ENCODE assay signal across 1 cellular context in genomic region chr11:107018902-107019493, GRCh38.
A peak's percentile ranks its signal among the peaks of the same experiment; 100 is the strongest.
TF ChIP-seq lines count a peak whose summit lies in the region.

No MANE protein-coding gene starts in this region.

TF ChIP-seq in HepG2, 621 proteins besides CTCF, POLR2A, EP300 and RAD21 (continued from another document and continues in another):
- TF ChIP-seq KDM6A (CRISPR knock-in tag; IDR thresholded peaks at IDR 0.05; ENCODE audit: low read depth), result no peak
- no peak for TF ChIP-seq POLR2G (IDR thresholded peaks at IDR 0.05; ENCODE audit: low read depth, low read length)
- TF ChIP-seq GTF3A (CRISPR knock-in tag; conservative IDR thresholded peaks at IDR 0.05), result no peak
- no peak for TF ChIP-seq MTF1 (CRISPR knock-in tag; IDR thresholded peaks at IDR 0.05)
- TF ChIP-seq, protein P1, sequence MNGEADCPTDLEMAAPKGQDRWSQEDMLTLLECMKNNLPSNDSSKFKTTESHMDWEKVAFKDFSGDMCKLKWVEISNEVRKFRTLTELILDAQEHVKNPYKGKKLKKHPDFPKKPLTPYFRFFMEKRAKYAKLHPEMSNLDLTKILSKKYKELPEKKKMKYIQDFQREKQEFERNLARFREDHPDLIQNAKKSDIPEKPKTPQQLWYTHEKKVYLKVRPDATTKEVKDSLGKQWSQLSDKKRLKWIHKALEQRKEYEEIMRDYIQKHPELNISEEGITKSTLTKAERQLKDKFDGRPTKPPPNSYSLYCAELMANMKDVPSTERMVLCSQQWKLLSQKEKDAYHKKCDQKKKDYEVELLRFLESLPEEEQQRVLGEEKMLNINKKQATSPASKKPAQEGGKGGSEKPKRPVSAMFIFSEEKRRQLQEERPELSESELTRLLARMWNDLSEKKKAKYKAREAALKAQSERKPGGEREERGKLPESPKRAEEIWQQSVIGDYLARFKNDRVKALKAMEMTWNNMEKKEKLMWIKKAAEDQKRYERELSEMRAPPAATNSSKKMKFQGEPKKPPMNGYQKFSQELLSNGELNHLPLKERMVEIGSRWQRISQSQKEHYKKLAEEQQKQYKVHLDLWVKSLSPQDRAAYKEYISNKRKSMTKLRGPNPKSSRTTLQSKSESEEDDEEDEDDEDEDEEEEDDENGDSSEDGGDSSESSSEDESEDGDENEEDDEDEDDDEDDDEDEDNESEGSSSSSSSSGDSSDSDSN (CRISPR knock-in tag; IDR thresholded peaks at IDR 0.05), result peak; percentile 47; the same call in 1 of the 2 replicates
- TF ChIP-seq HHEX (CRISPR knock-in tag; IDR thresholded peaks at IDR 0.05), result no peak
- TF ChIP-seq CC2D1A (CRISPR knock-in tag; IDR thresholded peaks at IDR 0.05), result no peak
- peak; percentile 27; the same call in 1 of the 2 replicates for TF ChIP-seq ZNF777 (CRISPR knock-in tag; IDR thresholded peaks at IDR 0.05)
- TF ChIP-seq FOXJ3 (CRISPR knock-in tag; IDR thresholded peaks at IDR 0.05; ENCODE audit: borderline replicate concordance), result no peak
- TF ChIP-seq, protein P2, sequence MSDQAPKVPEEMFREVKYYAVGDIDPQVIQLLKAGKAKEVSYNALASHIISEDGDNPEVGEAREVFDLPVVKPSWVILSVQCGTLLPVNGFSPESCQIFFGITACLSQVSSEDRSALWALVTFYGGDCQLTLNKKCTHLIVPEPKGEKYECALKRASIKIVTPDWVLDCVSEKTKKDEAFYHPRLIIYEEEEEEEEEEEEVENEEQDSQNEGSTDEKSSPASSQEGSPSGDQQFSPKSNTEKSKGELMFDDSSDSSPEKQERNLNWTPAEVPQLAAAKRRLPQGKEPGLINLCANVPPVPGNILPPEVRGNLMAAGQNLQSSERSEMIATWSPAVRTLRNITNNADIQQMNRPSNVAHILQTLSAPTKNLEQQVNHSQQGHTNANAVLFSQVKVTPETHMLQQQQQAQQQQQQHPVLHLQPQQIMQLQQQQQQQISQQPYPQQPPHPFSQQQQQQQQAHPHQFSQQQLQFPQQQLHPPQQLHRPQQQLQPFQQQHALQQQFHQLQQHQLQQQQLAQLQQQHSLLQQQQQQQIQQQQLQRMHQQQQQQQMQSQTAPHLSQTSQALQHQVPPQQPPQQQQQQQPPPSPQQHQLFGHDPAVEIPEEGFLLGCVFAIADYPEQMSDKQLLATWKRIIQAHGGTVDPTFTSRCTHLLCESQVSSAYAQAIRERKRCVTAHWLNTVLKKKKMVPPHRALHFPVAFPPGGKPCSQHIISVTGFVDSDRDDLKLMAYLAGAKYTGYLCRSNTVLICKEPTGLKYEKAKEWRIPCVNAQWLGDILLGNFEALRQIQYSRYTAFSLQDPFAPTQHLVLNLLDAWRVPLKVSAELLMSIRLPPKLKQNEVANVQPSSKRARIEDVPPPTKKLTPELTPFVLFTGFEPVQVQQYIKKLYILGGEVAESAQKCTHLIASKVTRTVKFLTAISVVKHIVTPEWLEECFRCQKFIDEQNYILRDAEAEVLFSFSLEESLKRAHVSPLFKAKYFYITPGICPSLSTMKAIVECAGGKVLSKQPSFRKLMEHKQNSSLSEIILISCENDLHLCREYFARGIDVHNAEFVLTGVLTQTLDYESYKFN (CRISPR knock-in tag; conservative IDR thresholded peaks at IDR 0.05), result no peak
- peak; percentile 25; the same call in 1 of the 2 replicates for TF ChIP-seq SAP130 (CRISPR knock-in tag; IDR thresholded peaks at IDR 0.05; ENCODE audit: low read depth)
- TF ChIP-seq ZNF235 (CRISPR knock-in tag; IDR thresholded peaks at IDR 0.05; ENCODE audit: borderline replicate concordance), result no peak
- TF ChIP-seq, protein P3, sequence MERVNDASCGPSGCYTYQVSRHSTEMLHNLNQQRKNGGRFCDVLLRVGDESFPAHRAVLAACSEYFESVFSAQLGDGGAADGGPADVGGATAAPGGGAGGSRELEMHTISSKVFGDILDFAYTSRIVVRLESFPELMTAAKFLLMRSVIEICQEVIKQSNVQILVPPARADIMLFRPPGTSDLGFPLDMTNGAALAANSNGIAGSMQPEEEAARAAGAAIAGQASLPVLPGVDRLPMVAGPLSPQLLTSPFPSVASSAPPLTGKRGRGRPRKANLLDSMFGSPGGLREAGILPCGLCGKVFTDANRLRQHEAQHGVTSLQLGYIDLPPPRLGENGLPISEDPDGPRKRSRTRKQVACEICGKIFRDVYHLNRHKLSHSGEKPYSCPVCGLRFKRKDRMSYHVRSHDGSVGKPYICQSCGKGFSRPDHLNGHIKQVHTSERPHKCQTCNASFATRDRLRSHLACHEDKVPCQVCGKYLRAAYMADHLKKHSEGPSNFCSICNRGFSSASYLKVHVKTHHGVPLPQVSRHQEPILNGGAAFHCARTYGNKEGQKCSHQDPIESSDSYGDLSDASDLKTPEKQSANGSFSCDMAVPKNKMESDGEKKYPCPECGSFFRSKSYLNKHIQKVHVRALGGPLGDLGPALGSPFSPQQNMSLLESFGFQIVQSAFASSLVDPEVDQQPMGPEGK (CRISPR knock-in tag; IDR thresholded peaks at IDR 0.05), result no peak
- TF ChIP-seq ZBTB20 (CRISPR knock-in tag; IDR thresholded peaks at IDR 0.05; ENCODE audit: borderline replicate concordance, low read depth), result peak; percentile 54; the same call in 1 of the 2 replicates
- no peak for TF ChIP-seq MXD1 (CRISPR knock-in tag; IDR thresholded peaks at IDR 0.05)
- no peak for TF ChIP-seq ZNF7 (CRISPR knock-in tag; IDR thresholded peaks at IDR 0.05)
- TF ChIP-seq ZNF781 (CRISPR knock-in tag; IDR thresholded peaks at IDR 0.05; ENCODE audit: borderline replicate concordance, not compliant biosample characterization), result no peak
- no peak for TF ChIP-seq MAFF (IDR thresholded peaks at IDR 0.05; ENCODE audit: low read depth, low read length)
- no peak for TF ChIP-seq CCAR2 (optimal IDR thresholded peaks at IDR 0.05; ENCODE audit: low read depth, low read length)
- TF ChIP-seq PLSCR1 (CRISPR knock-in tag; IDR thresholded peaks at IDR 0.05; ENCODE audit: borderline replicate concordance), result no peak
- TF ChIP-seq, protein P4, sequence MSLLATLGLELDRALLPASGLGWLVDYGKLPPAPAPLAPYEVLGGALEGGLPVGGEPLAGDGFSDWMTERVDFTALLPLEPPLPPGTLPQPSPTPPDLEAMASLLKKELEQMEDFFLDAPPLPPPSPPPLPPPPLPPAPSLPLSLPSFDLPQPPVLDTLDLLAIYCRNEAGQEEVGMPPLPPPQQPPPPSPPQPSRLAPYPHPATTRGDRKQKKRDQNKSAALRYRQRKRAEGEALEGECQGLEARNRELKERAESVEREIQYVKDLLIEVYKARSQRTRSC (CRISPR knock-in tag; IDR thresholded peaks at IDR 0.05; ENCODE audit: low read depth), result no peak
- TF ChIP-seq, protein P5, sequence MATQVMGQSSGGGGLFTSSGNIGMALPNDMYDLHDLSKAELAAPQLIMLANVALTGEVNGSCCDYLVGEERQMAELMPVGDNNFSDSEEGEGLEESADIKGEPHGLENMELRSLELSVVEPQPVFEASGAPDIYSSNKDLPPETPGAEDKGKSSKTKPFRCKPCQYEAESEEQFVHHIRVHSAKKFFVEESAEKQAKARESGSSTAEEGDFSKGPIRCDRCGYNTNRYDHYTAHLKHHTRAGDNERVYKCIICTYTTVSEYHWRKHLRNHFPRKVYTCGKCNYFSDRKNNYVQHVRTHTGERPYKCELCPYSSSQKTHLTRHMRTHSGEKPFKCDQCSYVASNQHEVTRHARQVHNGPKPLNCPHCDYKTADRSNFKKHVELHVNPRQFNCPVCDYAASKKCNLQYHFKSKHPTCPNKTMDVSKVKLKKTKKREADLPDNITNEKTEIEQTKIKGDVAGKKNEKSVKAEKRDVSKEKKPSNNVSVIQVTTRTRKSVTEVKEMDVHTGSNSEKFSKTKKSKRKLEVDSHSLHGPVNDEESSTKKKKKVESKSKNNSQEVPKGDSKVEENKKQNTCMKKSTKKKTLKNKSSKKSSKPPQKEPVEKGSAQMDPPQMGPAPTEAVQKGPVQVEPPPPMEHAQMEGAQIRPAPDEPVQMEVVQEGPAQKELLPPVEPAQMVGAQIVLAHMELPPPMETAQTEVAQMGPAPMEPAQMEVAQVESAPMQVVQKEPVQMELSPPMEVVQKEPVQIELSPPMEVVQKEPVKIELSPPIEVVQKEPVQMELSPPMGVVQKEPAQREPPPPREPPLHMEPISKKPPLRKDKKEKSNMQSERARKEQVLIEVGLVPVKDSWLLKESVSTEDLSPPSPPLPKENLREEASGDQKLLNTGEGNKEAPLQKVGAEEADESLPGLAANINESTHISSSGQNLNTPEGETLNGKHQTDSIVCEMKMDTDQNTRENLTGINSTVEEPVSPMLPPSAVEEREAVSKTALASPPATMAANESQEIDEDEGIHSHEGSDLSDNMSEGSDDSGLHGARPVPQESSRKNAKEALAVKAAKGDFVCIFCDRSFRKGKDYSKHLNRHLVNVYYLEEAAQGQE (IDR thresholded peaks at IDR 0.05; ENCODE audit: borderline replicate concordance in 1 of 2, low read depth in 1 of 2, low read length in 2 of 2), result peak; percentile 81 to 96
- peak; percentile 63; the same call in 1 of the 2 replicates for TF ChIP-seq IKZF5 (CRISPR knock-in tag; IDR thresholded peaks at IDR 0.05)
- peak; percentile 23; the same call in 1 of the 2 replicates for TF ChIP-seq ZBTB33 (CRISPR knock-in tag; IDR thresholded peaks at IDR 0.05)
- TF ChIP-seq ATF4 (CRISPR knock-in tag; IDR thresholded peaks at IDR 0.05), result no peak
- TF ChIP-seq ARNT2 (CRISPR knock-in tag; IDR thresholded peaks at IDR 0.05; ENCODE audit: low read depth), result no peak
- TF ChIP-seq, protein P6, sequence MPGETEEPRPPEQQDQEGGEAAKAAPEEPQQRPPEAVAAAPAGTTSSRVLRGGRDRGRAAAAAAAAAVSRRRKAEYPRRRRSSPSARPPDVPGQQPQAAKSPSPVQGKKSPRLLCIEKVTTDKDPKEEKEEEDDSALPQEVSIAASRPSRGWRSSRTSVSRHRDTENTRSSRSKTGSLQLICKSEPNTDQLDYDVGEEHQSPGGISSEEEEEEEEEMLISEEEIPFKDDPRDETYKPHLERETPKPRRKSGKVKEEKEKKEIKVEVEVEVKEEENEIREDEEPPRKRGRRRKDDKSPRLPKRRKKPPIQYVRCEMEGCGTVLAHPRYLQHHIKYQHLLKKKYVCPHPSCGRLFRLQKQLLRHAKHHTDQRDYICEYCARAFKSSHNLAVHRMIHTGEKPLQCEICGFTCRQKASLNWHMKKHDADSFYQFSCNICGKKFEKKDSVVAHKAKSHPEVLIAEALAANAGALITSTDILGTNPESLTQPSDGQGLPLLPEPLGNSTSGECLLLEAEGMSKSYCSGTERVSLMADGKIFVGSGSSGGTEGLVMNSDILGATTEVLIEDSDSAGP (CRISPR knock-in tag; IDR thresholded peaks at IDR 0.05; ENCODE audit: borderline replicate concordance), result peak; percentile 40; the same call in 1 of the 2 replicates
- TF ChIP-seq MAFG (CRISPR knock-in tag; IDR thresholded peaks at IDR 0.05), result 0 out of 2 replicates have a peak, but pooled peaks have one; percentile 17
- TF ChIP-seq SMAD3 (CRISPR knock-in tag; IDR thresholded peaks at IDR 0.05), result 0 out of 2 replicates have a peak, but pooled peaks have one; percentile 38
- no peak for TF ChIP-seq ZNF652 (CRISPR knock-in tag; IDR thresholded peaks at IDR 0.05; ENCODE audit: borderline replicate concordance, low read depth)
- TF ChIP-seq SP2 (CRISPR knock-in tag; IDR thresholded peaks at IDR 0.05), result no peak
- TF ChIP-seq KAT7 (CRISPR knock-in tag; IDR thresholded peaks at IDR 0.05; ENCODE audit: borderline replicate concordance), result no peak
